ENCODE assay signal across 10 cellular contexts in the genomic region with DNA sequence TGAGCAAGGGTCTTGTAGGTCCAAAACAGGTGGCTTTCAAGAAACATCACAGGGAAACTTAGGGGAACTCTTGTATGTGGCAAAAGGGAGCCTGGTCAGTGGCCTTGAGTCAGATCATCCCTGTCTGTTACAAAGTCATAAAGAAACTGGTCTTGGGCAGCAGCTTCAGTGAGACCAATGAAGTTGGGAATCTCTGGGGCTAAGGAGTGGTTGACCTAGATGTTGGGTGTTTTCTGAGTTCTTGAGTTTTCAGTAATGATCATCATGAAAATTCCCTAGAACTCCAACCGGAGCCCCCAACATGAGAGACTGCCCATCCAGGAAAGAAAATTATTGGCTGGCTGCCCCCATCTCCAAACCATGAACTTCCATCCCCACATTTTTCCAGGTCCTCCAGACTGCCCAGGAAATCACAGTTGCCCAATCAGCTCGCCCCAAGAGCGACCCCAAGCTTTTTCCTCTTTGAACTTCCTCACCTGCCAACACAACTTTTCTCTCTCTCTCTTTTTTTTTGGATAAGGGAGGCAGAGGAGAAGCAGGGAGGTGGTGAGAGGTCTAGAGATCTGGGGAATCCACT. TPM values are rescaled to one million over a fixed set of nuclear protein-coding genes. Genes with fewer than 3 reads are reported as not detected.
DNase-seq lines count a peak whose midpoint lies in the region; ATAC-seq and TF ChIP-seq lines count a peak whose summit lies in the region.
"Had no signal": no experiment of that assay in that cellular context is flagged by ENCODE, and none has a peak within 500 bp of the region (broad histone marks: within the 10 kb centered on the region; RNA-seq: fewer than 3 reads in every experiment).

No MANE protein-coding gene starts in this region.

- H3K79me2 ChIP-seq in Karpas-422 (ENCODE audit: low read length), result no peaks in the 10 kb centered on the region

- peak overlapping the region; percentile 20; the same call in 1 of the 2 replicates for H2AFZ ChIP-seq in Karpas-422 (ENCODE audit: low read length)

- H3K36me3 Mint-ChIP-seq in natural killer cell, result no peaks in the 10 kb centered on the region

- no peaks in the 10 kb centered on the region for H4K20me1 ChIP-seq in Karpas-422 (ENCODE audit: insufficient read depth, low read depth, low read length)

- H3K9me3 Mint-ChIP-seq in natural killer cell, result no peaks in the 10 kb centered on the region

- peaks cover 7% of the 10 kb centered on the region for H3K4me1 ChIP-seq in Karpas-422 (ENCODE audit: low read length)

- no peak overlapping the region for H3K4me3 ChIP-seq in Karpas-422 (ENCODE audit: low read length)

- H3K4me3 Mint-ChIP-seq in natural killer cell, result peak overlapping the region; percentile 80

- no peaks in the 10 kb centered on the region for H3K9me3 ChIP-seq in Karpas-422 (ENCODE audit: low read length)
- H3K9me3 ChIP-seq: neutrophil had no signal

- peaks cover 19 to 35% of the 10 kb centered on the region in 2 donors for H3K27me3 Mint-ChIP-seq in natural killer cell (ENCODE audit: low read depth in 2 of 2)

- H3K27me3 ChIP-seq in Karpas-422 (ENCODE audit: low read length), result no peaks in the 10 kb centered on the region; the same call in 1 of the 2 replicates

- DNase-seq in Karpas-422 (no peak), natural killer cell (no peak), KG1 (lab: John Stamatoyannopoulos, UW) (no peak), SIG-M5 treated with dmso at 0.1 percent for 504 hours (lab: John Stamatoyannopoulos, UW; ENCODE audit: unreplicated experiment) (no peak), AG08395 (ENCODE audit: low spot score) (no peak)
- DNase-seq: NCI-H2081 had no signal

- ATAC-seq in GM18508 (IDR thresholded peaks at IDR 0.05; ENCODE audit: insufficient read depth, unreplicated experiment) (peak; percentile 13), GM21825 (IDR thresholded peaks at IDR 0.05; ENCODE audit: unreplicated experiment) (peak; percentile 14), natural killer cell (no peak), HG03039 (IDR thresholded peaks at IDR 0.05; ENCODE audit: unreplicated experiment) (no peak)

- no peaks in the 10 kb centered on the region for H3K9me2 ChIP-seq in Karpas-422 (replicated peaks; ENCODE audit: insufficient read depth, low read length)

- no peaks in the 10 kb centered on the region for H3K36me3 ChIP-seq in Karpas-422 (ENCODE audit: insufficient read depth, low read length)
- H3K36me3 ChIP-seq: neutrophil had no signal

- peaks cover 53 to 74% of the 10 kb centered on the region in 2 donors for H3K4me1 Mint-ChIP-seq in natural killer cell

- peak overlapping the region; percentile 29 for H3K4me2 ChIP-seq in Karpas-422 (ENCODE audit: low read depth, low read length, poor library complexity, severe bottlenecking)

- TF ChIP-seq CTCF in natural killer cell (IDR thresholded peaks at IDR 0.05), result no peak

- intact Hi-C loops in natural killer cell (cut with micrococcal nuclease), result loop anchor here (1.0 to 5.0 kb wide), 3 partner anchors 45 to 86 kb away; partner anchors contain the start of gene SMARCE1

- H3K27ac ChIP-seq in Karpas-422 (ENCODE audit: low read length), result no peak overlapping the region
- H3K27ac ChIP-seq: neutrophil had no signal

- peak overlapping the region; percentile 90 to 91 for H3K27ac Mint-ChIP-seq in natural killer cell

- H3K9ac ChIP-seq in Karpas-422 (ENCODE audit: low read length), result no peak overlapping the region

RNA-seq across cellular contexts. Expression of gene CCR7, which starts 3.9 kb away (rescaled TPM):
- total RNA-seq in Karpas-422 (2014; rRNA removed; shearing (Covaris generic); ENCODE audit: low replicate concordance), result not detected in 2 replicates
- 1 to 10 TPM; 3.2 to 8.0 (median 6.6) TPM for total RNA-seq in natural killer cell

RNA-seq across cellular contexts. Expression of gene TNS4, which starts 60.0 kb away (rescaled TPM):
- total RNA-seq in Karpas-422 (2014; rRNA removed; shearing (Covaris generic); ENCODE audit: low replicate concordance), result not detected in 2 replicates
- total RNA-seq in natural killer cell, result 1 to 10 TPM in 1 of 3 donors, under 1 TPM in 2; 0.65 to 1.8 (median 0.94) TPM

Comparison
In these comparisons a context has a peak if more than half of its experiments do, and no peak if none do; other contexts are left out.
1. ATAC-seq: peak in GM18508 (single experiment) and GM21825 (single experiment); none in natural killer cell (0 of 3) and HG03039 (single experiment).